In genomic region chr6:98695076-98695816, GRCh38 we compare ENCODE assay signal across 16 cellular contexts.
A peak's percentile ranks its signal among the peaks of the same experiment; 100 is the strongest.
DNase-seq lines count a peak whose midpoint lies in the region; TF ChIP-seq lines count a peak whose summit lies in the region.
"Had no signal": no experiment of that assay in that cellular context is flagged by ENCODE, and none has a peak within 500 bp of the region (broad histone marks: within the 10 kb centered on the region; RNA-seq: fewer than 3 reads in every experiment).

No MANE protein-coding gene starts in this region.

- H3K79me2 ChIP-seq in neural progenitor cell (ENCODE audit: low read depth): no peaks in the 10 kb centered on the region

- H3K27ac Mint-ChIP-seq in neural progenitor cell (no peak overlapping the region), nephron progenitor cell (no peak overlapping the region), MCF 10A (ENCODE audit: low read depth, unreplicated experiment) (no peak overlapping the region)
- H3K27ac Mint-ChIP-seq: CD14-positive monocyte had no signal

- H3K27me3 ChIP-seq in esophagus muscularis mucosa (no peaks in the 10 kb centered on the region), neural progenitor cell (no peaks in the 10 kb centered on the region), WERI-Rb-1 (ENCODE audit: insufficient read depth, low read depth, severe bottlenecking) (no peaks in the 10 kb centered on the region)

- no peak overlapping the region for H3K27ac ChIP-seq in esophagus muscularis mucosa (replicated peaks in 1 of 4)
- no peak overlapping the region for H3K27ac ChIP-seq in neural progenitor cell
- H3K27ac ChIP-seq in WERI-Rb-1: no peak overlapping the region
- H3K27ac ChIP-seq: KMS-11, SK-N-MC had no signal

- BruUV-seq in MCF 10A (replicated peaks; lab: Mats Ljungman, UMichigan): no TSS peak

- H3K27me3 Mint-ChIP-seq in neural progenitor cell (ENCODE audit: insufficient read depth, low read depth): no peaks in the 10 kb centered on the region
- peaks cover 4% of the 10 kb centered on the region for H3K27me3 Mint-ChIP-seq in nephron progenitor cell (ENCODE audit: low read depth, poor library complexity)
- H3K27me3 Mint-ChIP-seq in MCF 10A (ENCODE audit: insufficient read depth, unreplicated experiment): no peaks in the 10 kb centered on the region

- no peak overlapping the region for H3K4me3 Mint-ChIP-seq in neural progenitor cell
- no peak overlapping the region for H3K4me3 Mint-ChIP-seq in nephron progenitor cell
- H3K4me3 Mint-ChIP-seq in MCF 10A (ENCODE audit: unreplicated experiment): no peak overlapping the region
- H3K4me3 Mint-ChIP-seq: CD14-positive monocyte had no signal

- H3K36me3 Mint-ChIP-seq in neural progenitor cell (no peaks in the 10 kb centered on the region), nephron progenitor cell (ENCODE audit: low read depth) (no peaks in the 10 kb centered on the region), MCF 10A (ENCODE audit: insufficient read depth, unreplicated experiment) (no peaks in the 10 kb centered on the region)
- H3K36me3 Mint-ChIP-seq: CD14-positive monocyte had no signal

- POLR2A ChIA-PET in MCF 10A (lab: Yijun Ruan, JAX): no interaction called here

- H3K9ac ChIP-seq in neural progenitor cell: no peak overlapping the region
- H3K9ac ChIP-seq: KMS-11 had no signal

- intact Hi-C loops in esophagus muscularis mucosa (cut with DNase I): no loop called here
- intact Hi-C loops in MCF 10A (cut with micrococcal nuclease): no loop called here

- H4K20me1 ChIP-seq in neural progenitor cell (ENCODE audit: low read depth): no peaks in the 10 kb centered on the region

- no peak for TF ChIP-seq EP300 in esophagus muscularis mucosa (IDR thresholded peaks at IDR 0.05)

- no peaks in the 10 kb centered on the region for H3K4me1 Mint-ChIP-seq in neural progenitor cell
- H3K4me1 Mint-ChIP-seq in nephron progenitor cell: peaks cover 13% of the 10 kb centered on the region
- H3K4me1 Mint-ChIP-seq in MCF 10A (ENCODE audit: insufficient read depth, unreplicated experiment): no peaks in the 10 kb centered on the region
- H3K4me1 Mint-ChIP-seq: CD14-positive monocyte had no signal

- peak overlapping the region; percentile 55 for H2AFZ ChIP-seq in neural progenitor cell (replicated peaks)

- no peaks in the 10 kb centered on the region for H3K4me1 ChIP-seq in esophagus muscularis mucosa
- no peaks in the 10 kb centered on the region for H3K4me1 ChIP-seq in neural progenitor cell

- DNase-seq in anterior cingulate cortex (lab: John Stamatoyannopoulos, UW) (peak in 46 of 58 donors; percentile 1 to 71 (median 22)), esophagus muscularis mucosa (ENCODE audit: extremely low spot score) (peak; percentile 19), neural progenitor cell (ENCODE audit: low spot score) (no peak), nephron progenitor cell (no peak), MCF 10A (ENCODE audit: unreplicated experiment) (no peak), WERI-Rb-1 (no peak)
- DNase-seq in stimulated activated CD4-positive, alpha-beta T cell treated with anti-CD3 and anti-CD28 coated beads, Interleukin-2, amount 100 ng/mL, for 48 hours: no peak
- DNase-seq: ACHN, DMS79, NCI-H1436, NCI-H2029, NCI-H748 treated with DMSO at 0.1 percent for 48 hours, SHP77 had no signal

- no peaks in the 10 kb centered on the region for H3F3A ChIP-seq in neural progenitor cell (ENCODE audit: low read depth)

- 64% methylated on average over 7 of the region's 7 CpGs for WGBS in esophagus muscularis mucosa

- TF ChIP-seq POLR2A in esophagus muscularis mucosa (IDR thresholded peaks at IDR 0.05; ENCODE audit: low read depth): no peak

- H3K4me3 ChIP-seq in esophagus muscularis mucosa (no peak overlapping the region), neural progenitor cell (no peak overlapping the region), WERI-Rb-1 (ENCODE audit: low read depth, low read length) (no peak overlapping the region)
- H3K4me3 ChIP-seq: SK-N-MC had no signal

- no peaks in the 10 kb centered on the region for H3K36me3 ChIP-seq in esophagus muscularis mucosa
- H3K36me3 ChIP-seq in neural progenitor cell: no peaks in the 10 kb centered on the region
- H3K36me3 ChIP-seq in WERI-Rb-1: no peaks in the 10 kb centered on the region

- H3K9me3 ChIP-seq in esophagus muscularis mucosa: no peaks in the 10 kb centered on the region
- H3K9me3 ChIP-seq in neural progenitor cell (ENCODE audit: low read depth): no peaks in the 10 kb centered on the region
- no peaks in the 10 kb centered on the region for H3K9me3 ChIP-seq in WERI-Rb-1 (ENCODE audit: severe bottlenecking)

- no peak overlapping the region for H3K4me2 ChIP-seq in neural progenitor cell
- H3K4me2 ChIP-seq: KMS-11 had no signal

- no peak for TF ChIP-seq CTCF in esophagus muscularis mucosa (IDR thresholded peaks at IDR 0.05)
- TF ChIP-seq CTCF in neural progenitor cell (IDR thresholded peaks at IDR 0.05): no peak
- TF ChIP-seq CTCF in nephron progenitor cell (IDR thresholded peaks at IDR 0.05): no peak
- TF ChIP-seq CTCF in MCF 10A (IDR thresholded peaks at IDR 0.05; ENCODE audit: unreplicated experiment): no peak
- TF ChIP-seq CTCF in WERI-Rb-1 (IDR thresholded peaks at IDR 0.05; ENCODE audit: low read depth, low read length): no peak

- CTCF ChIA-PET in MCF 10A (lab: Yijun Ruan, JAX): no interaction called here

- H3K9me3 Mint-ChIP-seq in neural progenitor cell: peaks cover 5% of the 10 kb centered on the region
- no peaks in the 10 kb centered on the region for H3K9me3 Mint-ChIP-seq in nephron progenitor cell
- no peaks in the 10 kb centered on the region for H3K9me3 Mint-ChIP-seq in MCF 10A (ENCODE audit: unreplicated experiment)

Comparison
In these comparisons a context has a peak if more than half of its experiments do, and no peak if none do; other contexts are left out.
1. DNase-seq: peak in anterior cingulate cortex (46 of 58) and esophagus muscularis mucosa (single experiment); none in neural progenitor cell (single experiment), stimulated activated CD4-positive, alpha-beta T cell treated with anti-CD3 and anti-CD28 coated beads, Interleukin-2, amount 100 ng/mL, for 48 hours (0 of 2), nephron progenitor cell (single experiment), MCF 10A (single experiment) and WERI-Rb-1 (single experiment).